In the genomic region with DNA sequence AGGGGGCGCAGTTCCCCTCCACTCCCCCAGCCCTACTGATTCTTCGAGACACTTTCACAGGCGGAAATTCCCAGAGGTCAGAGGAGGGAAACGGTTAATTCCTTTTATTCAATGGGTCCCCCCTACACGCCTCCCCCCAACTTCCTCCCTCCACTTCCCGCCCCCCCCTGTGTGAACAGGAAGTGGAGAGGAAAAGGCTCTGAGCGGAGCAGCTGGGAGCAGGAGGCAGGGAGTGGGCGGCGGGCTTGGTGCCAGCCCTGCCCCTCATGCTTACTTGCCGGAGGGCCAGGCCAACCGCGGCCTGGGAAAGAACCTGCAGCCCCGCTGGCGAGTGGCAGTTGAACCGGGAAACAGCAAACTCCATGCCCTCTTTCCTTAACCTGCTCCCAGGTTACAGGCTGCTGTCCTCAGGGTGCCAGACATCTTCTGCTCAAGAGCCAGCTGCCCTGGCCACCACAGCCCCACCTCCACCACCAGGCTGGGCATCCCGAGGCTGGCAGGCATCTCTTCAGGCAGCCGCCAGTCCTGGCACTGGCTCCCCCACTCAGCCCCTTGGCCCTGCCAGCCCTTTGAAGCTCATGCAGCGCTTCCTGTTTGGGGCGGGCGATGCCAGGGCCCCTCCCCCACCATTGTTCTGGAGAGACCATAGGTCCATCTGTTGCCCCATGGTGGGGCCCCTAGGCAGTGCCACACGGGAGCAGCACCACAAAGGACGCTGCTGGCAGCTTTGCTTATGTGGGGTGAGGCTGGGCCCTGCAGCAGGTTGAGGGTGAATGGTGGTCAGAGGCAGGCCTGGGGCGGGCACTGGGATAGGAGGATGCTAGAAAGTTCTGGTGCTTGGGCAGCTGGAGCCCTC, we compare ENCODE assay signal across 8 cellular contexts. TPM values are rescaled to one million over a fixed set of nuclear protein-coding genes. Genes with fewer than 3 reads are reported as not detected.
A peak's percentile ranks its signal among the peaks of the same experiment; 100 is the strongest.
DNase-seq lines count a peak whose midpoint lies in the region; ATAC-seq, FAIRE-seq and TF ChIP-seq lines count a peak whose summit lies in the region.

No MANE protein-coding gene starts in this region.

- TF ChIP-seq CTCF in HFFc6 (IDR thresholded peaks at IDR 0.05) (no peak), K562 (IDR thresholded peaks at IDR 0.05 in 2 of 3, conservative IDR thresholded peaks at IDR 0.05 in 1 of 3; ENCODE audit: insufficient read depth in 2 of 3, low read depth in 1 of 3, low read length in 3 of 3) (no peak; a peak in 2 of 6 replicates), kidney (IDR thresholded peaks at IDR 0.05; ENCODE audit: borderline replicate concordance, extremely low read depth, insufficient read depth) (no peak)

- no peaks in the 10 kb centered on the region; the same call in 1 of the 2 replicates for H3K27me3 Mint-ChIP-seq in HFFc6 (ENCODE audit: insufficient read depth)

- DNase-seq in HFFc6 (no peak), SHP77 treated with DMSO at 0.1 percent for 48 hours (lab: John Stamatoyannopoulos, UW) (peak; percentile 35), K562 (ENCODE audit: extremely low read depth in 1 of 4, low spot score in 3 of 4) (peak in 2 of 4 experiments; percentile 30 to 57), kidney (peak; percentile 87)
- peak; percentile 38 to 42 for DNase-seq in stimulated activated CD4-positive, alpha-beta T cell treated with anti-CD3 and anti-CD28 coated beads, Interleukin-4, amount 100 ng/mL, for 4 hours

- peaks cover 0 to 43% (median 12%) of the 10 kb centered on the region in 11 experiments; a peak in 13 of 22 replicates for H4K20me1 ChIP-seq in BLaER1 treated with 17β-estradiol and CSF1 and Interleukin-3, amounts not matched to agents 10 nM and 100 nM
- peaks cover 20% of the 10 kb centered on the region; the same call in 1 of the 2 replicates for H4K20me1 ChIP-seq in K562 (replicated peaks; ENCODE audit: control insufficient read depth, insufficient read depth, low read length)

- ATAC-seq in K562 (peak; percentile 7; the same call in 2 of the 3 replicates), HG03280 (IDR thresholded peaks at IDR 0.05; ENCODE audit: unreplicated experiment) (no peak), HG03460 (IDR thresholded peaks at IDR 0.05; ENCODE audit: unreplicated experiment) (no peak)

- peaks cover 9 to 29% (median 23%) of the 10 kb centered on the region in 11 experiments; a peak in 21 of 22 replicates for H3K36me3 ChIP-seq in BLaER1 treated with 17β-estradiol and CSF1 and Interleukin-3, amounts not matched to agents 10 nM and 100 nM
- H3K36me3 ChIP-seq in K562 (ENCODE audit: control insufficient read depth, insufficient read depth, low read length) (peaks cover 20% of the 10 kb centered on the region; the same call in 2 of the 3 replicates), kidney (ENCODE audit: control insufficient read depth in 1 of 2, insufficient read depth in 2 of 2, low read length in 2 of 2) (peaks cover 11 to 13% of the 10 kb centered on the region in 2 donors)

- POLR2A ChIA-PET in K562 (lab: Yijun Ruan, JAX), result interaction anchor here (0.5 to 1.7 kb wide), 4 partner anchors 9 to 118 kb away, joined by 3 to 10 read pairs (median 4); no protein-coding TSS in a partner anchor

- in situ Hi-C loops in K562 (cut with MboI), result loop anchor here (5.0 kb wide), 1 partner anchor 115 kb away; no protein-coding TSS in a partner anchor

- no TSS peak for BruUV-seq in K562 (replicated peaks; lab: Mats Ljungman, UMichigan)

- FAIRE-seq in K562 (lab: Jason Lieb, UNC) (no peak), kidney (lab: Jason Lieb, UNC) (no peak)

- no peaks in the 10 kb centered on the region for H3K9me3 ChIP-seq in BLaER1 treated with 17β-estradiol and CSF1 and Interleukin-3, amounts not matched to agents 10 nM and 100 nM (replicated peaks in 1 of 11)
- H3K9me3 ChIP-seq in K562 (replicated peaks; ENCODE audit: control insufficient read depth, insufficient read depth, low read depth, low read length), result no peaks in the 10 kb centered on the region
- no peaks in the 10 kb centered on the region for H3K9me3 ChIP-seq in kidney (ENCODE audit: control insufficient read depth in 1 of 2, low read length in 2 of 2)

- H3K4me1 ChIP-seq in BLaER1 treated with 17β-estradiol and CSF1 and Interleukin-3, amounts not matched to agents 10 nM and 100 nM, result peaks cover 95 to 100% (median 100%) of the 10 kb centered on the region in 10 experiments
- H3K4me1 ChIP-seq in K562 (replicated peaks in 1 of 2; ENCODE audit: control insufficient read depth in 2 of 2, insufficient read depth in 2 of 2, low read length in 2 of 2), result peaks cover 11 to 27% of the 10 kb centered on the region in 2 experiments; a peak in 4 of 5 replicates
- peaks cover 10 to 40% of the 10 kb centered on the region in 2 donors for H3K4me1 ChIP-seq in kidney (ENCODE audit: control insufficient read depth in 1 of 2, insufficient read depth in 1 of 2, low read depth in 1 of 2, low read length in 2 of 2)

- TF ChIP-seq EP300 in K562 (IDR thresholded peaks at IDR 0.05; ENCODE audit: low read length), result no peak

- TF ChIP-seq RAD21 in K562 (CRISPR knock-in tag; conservative IDR thresholded peaks at IDR 0.05 in 1 of 2, IDR thresholded peaks at IDR 0.05 in 1 of 2), result no peak

- H3K4me3 ChIP-seq in BLaER1 treated with 17β-estradiol and CSF1 and Interleukin-3, amounts not matched to agents 10 nM and 100 nM, result peak overlapping the region; percentile 45 to 73 (median 60)
- H3K4me3 ChIP-seq in K562 (peak overlapping the region; percentile 34), kidney (ENCODE audit: low read length in 2 of 2) (peak overlapping the region; percentile 28 to 64)

- H3K4me1 Mint-ChIP-seq in HFFc6 (ENCODE audit: low read depth), result peaks cover 42% of the 10 kb centered on the region

- CTCF ChIA-PET in K562 (lab: Yijun Ruan, JAX; ENCODE audit: low intra/inter-chr PET ratio), result interaction anchor here (0.8 to 5.5 kb wide), 3 partner anchors 111 to 278 kb away, joined by 3 to 74 read pairs (median 58); no protein-coding TSS in a partner anchor

- WGBS in K562 (ENCODE audit: insufficient coverage, low coverage, missing lambda C conversion rate), result 55% methylated on average over 17 of the region's 23 CpGs

- intact Hi-C loops in K562 (cut with micrococcal nuclease), result loop anchor here (1.0 to 5.0 kb wide), 2 partner anchors 60 to 115 kb away; no protein-coding TSS in a partner anchor
- intact Hi-C loops in kidney (cut with DNase I), result loop anchor here (10.0 kb wide), 2 partner anchors 118 to 278 kb away; no protein-coding TSS in a partner anchor

- peak overlapping the region; percentile 90 for H3K27ac Mint-ChIP-seq in HFFc6

- H3K9me1 ChIP-seq in K562 (ENCODE audit: control insufficient read depth, insufficient read depth, low read length), result no peaks in the 10 kb centered on the region

- peak overlapping the region; percentile 86 to 98 (median 95) for H3K27ac ChIP-seq in BLaER1 treated with 17β-estradiol and CSF1 and Interleukin-3, amounts not matched to agents 10 nM and 100 nM
- H3K27ac ChIP-seq in K562 (ENCODE audit: extremely low read depth, low read depth, low read length) (peak overlapping the region; percentile 52; the same call in 2 of the 3 replicates), kidney (ENCODE audit: low read depth in 2 of 2, low read length in 2 of 2) (peak overlapping the region; percentile 97 to 98)

- no peak for TF ChIP-seq POLR2A in K562 (conservative IDR thresholded peaks at IDR 0.05)

- H3K36me3 Mint-ChIP-seq in HFFc6 (ENCODE audit: low read depth), result peaks cover 13% of the 10 kb centered on the region; the same call in 1 of the 2 replicates

- no peak overlapping the region; the same call in 1 of the 2 replicates for H3K4me3 Mint-ChIP-seq in HFFc6

- peak overlapping the region; percentile 94 to 99 (median 98) for H3K4me2 ChIP-seq in BLaER1 treated with 17β-estradiol and CSF1 and Interleukin-3, amounts not matched to agents 10 nM and 100 nM
- H3K4me2 ChIP-seq in K562 (ENCODE audit: insufficient read depth, low read length), result peak overlapping the region; percentile 76

- H3K27me3 ChIP-seq in BLaER1 treated with 17β-estradiol and CSF1 and Interleukin-3, amounts not matched to agents 10 nM and 100 nM, result no peaks in the 10 kb centered on the region
- H3K27me3 ChIP-seq in K562 (ENCODE audit: control insufficient read depth in 2 of 2, insufficient read depth in 2 of 2, low read length in 2 of 2), result no peaks in the 10 kb centered on the region

- H3K9me3 Mint-ChIP-seq in HFFc6, result no peaks in the 10 kb centered on the region

- H3K79me2 ChIP-seq in K562 (ENCODE audit: control insufficient read depth, insufficient read depth, low read length), result no peaks in the 10 kb centered on the region

- peak overlapping the region; percentile 82 to 90 (median 85) for H3K9ac ChIP-seq in BLaER1 treated with 17β-estradiol and CSF1 and Interleukin-3, amounts not matched to agents 10 nM and 100 nM
- peak overlapping the region; percentile 38 to 92; a peak in 3 of 4 replicates for H3K9ac ChIP-seq in K562 (ENCODE audit: insufficient read depth in 1 of 2, low read depth in 2 of 2, low read length in 2 of 2)
- H3K9ac ChIP-seq in kidney (ENCODE audit: low read length in 2 of 2), result peak overlapping the region; percentile 68 to 88

- peak overlapping the region; percentile 78 for H2AFZ ChIP-seq in K562 (ENCODE audit: low read depth, low read length)

RNA-seq across cellular contexts. Expression of gene VPS18, which starts 12.9 kb away (rescaled TPM):
- 10 to 100 TPM; 27.7 to 33.1 (median 31.2) TPM for total RNA-seq in HFFc6 (2021; fragmentation: NEBNext Ultra II Directional; extraction: Animal tissue kit (Norgen Biotek cat#: 25700))
- total RNA-seq in K562 (2011; cell fraction: chromatin; rRNA removed; ENCODE audit: low replicate concordance), result 9.0 and 33.9 TPM in 2 replicates
- total RNA-seq in K562 (2011; cell fraction: nucleolus; rRNA removed), result 25.9 and 30.9 TPM in 2 replicates
- 9.9 and 14.4 TPM in 2 replicates for total RNA-seq in K562 (2011; cell fraction: nucleoplasm; rRNA removed)
- total RNA-seq in K562 (2014; rRNA removed) (17.3 and 20.0 TPM in 2 replicates), K562 (2014; rRNA removed; fragmentation: Illumina TruSeq; extraction: Trizol) (4.3 and 5.3 TPM in 2 replicates), K562 (2015; rRNA removed; fragmentation: Illumina TruSeq; extraction: Trizol) (14.6 and 14.7 TPM in 2 replicates), K562 (2021) (19.9 and 20.8 TPM in 2 replicates), kidney (28.1 TPM)
- polyA plus RNA-seq in K562 (2011; rRNA removed) (5.9 and 9.0 TPM in 2 replicates), K562 (2014; fragmentation: Illumina TruSeq; extraction: Trizol) (9.5 and 11.8 TPM in 2 replicates), K562 (2014; fragmentation: Nextera tagmentation; extraction: Ambion mirVana) (under 1 TPM; 0.73 to 0.88 TPM), K562 (2014; rRNA removed) (8.5 and 9.9 TPM in 2 replicates), kidney (ENCODE audit: insufficient read depth, low read depth, low replicate concordance) (21.9 TPM)
- polyA plus RNA-seq in K562 (2011; cell fraction: cytosol; rRNA removed), result 8.9 and 18.1 TPM in 2 replicates
- polyA plus RNA-seq in K562 (2011; cell fraction: nucleus; rRNA removed), result 9.1 and 13.6 TPM in 2 replicates
- 14.0 and 19.3 TPM in 2 replicates for polyA plus RNA-seq in K562 (2012)
- 15.1 and 21.7 TPM in 2 replicates for polyA minus RNA-seq in K562 (2011; rRNA and poly(A)+ RNA removed)
- polyA minus RNA-seq in K562 (2011; cell fraction: cytosol; rRNA and poly(A)+ RNA removed), result 17.4 and 23.2 TPM in 2 replicates
- polyA minus RNA-seq in K562 (2011; cell fraction: nucleus; rRNA and poly(A)+ RNA removed), result 7.5 and 10.6 TPM in 2 replicates

RNA-seq across cellular contexts. Expression of gene DLL4, which starts 22.0 kb away (rescaled TPM):
- under 1 TPM in 2 of 6 experiments, not detected in 4; 0.05 to 0.11 TPM for total RNA-seq in HFFc6 (2021; fragmentation: NEBNext Ultra II Directional; extraction: Animal tissue kit (Norgen Biotek cat#: 25700))
- 3.0 and 5.4 TPM in 2 replicates for total RNA-seq in K562 (2011; cell fraction: chromatin; rRNA removed; ENCODE audit: low replicate concordance)
- total RNA-seq in K562 (2011; cell fraction: nucleolus; rRNA removed), result 5.5 and 6.0 TPM in 2 replicates
- total RNA-seq in K562 (2011; cell fraction: nucleoplasm; rRNA removed), result 2.8 and 3.7 TPM in 2 replicates
- total RNA-seq in K562 (2014; rRNA removed) (0.59 and 0.78 TPM in 2 replicates), K562 (2014; rRNA removed; fragmentation: Illumina TruSeq; extraction: Trizol) (0.26 and 0.40 TPM in 2 replicates), K562 (2015; rRNA removed; fragmentation: Illumina TruSeq; extraction: Trizol) (0.43 and 0.60 TPM in 2 replicates), K562 (2021) (1.1 and 1.3 TPM in 2 replicates), kidney (9.4 TPM)
- polyA plus RNA-seq in K562 (2011; rRNA removed) (0.40 and 0.77 TPM in 2 replicates), K562 (2014; fragmentation: Illumina TruSeq; extraction: Trizol) (0.42 and 0.62 TPM in 2 replicates), K562 (2014; fragmentation: Nextera tagmentation; extraction: Ambion mirVana) (under 1 TPM in 1 of 2 experiments, not detected in 1; 0.04 TPM), K562 (2014; rRNA removed) (0.30 and 0.89 TPM in 2 replicates), kidney (ENCODE audit: insufficient read depth, low read depth, low replicate concordance) (5.8 TPM)
- polyA plus RNA-seq in K562 (2011; cell fraction: cytosol; rRNA removed), result 0.46 and 0.75 TPM in 2 replicates
- 2.3 and 2.4 TPM in 2 replicates for polyA plus RNA-seq in K562 (2011; cell fraction: nucleus; rRNA removed)
- polyA plus RNA-seq in K562 (2012), result 0.30 and 0.60 TPM in 2 replicates
- 0.53 and 0.54 TPM in 2 replicates for polyA minus RNA-seq in K562 (2011; rRNA and poly(A)+ RNA removed)
- polyA minus RNA-seq in K562 (2011; cell fraction: cytosol; rRNA and poly(A)+ RNA removed), result 0.57 and 0.64 TPM in 2 replicates
- polyA minus RNA-seq in K562 (2011; cell fraction: nucleus; rRNA and poly(A)+ RNA removed), result 2.0 and 3.0 TPM in 2 replicates

RNA-seq across cellular contexts. Expression of gene RHOV, which starts 33.1 kb away (rescaled TPM):
- total RNA-seq in HFFc6 (2021; fragmentation: NEBNext Ultra II Directional; extraction: Animal tissue kit (Norgen Biotek cat#: 25700)), result under 1 TPM in 5 of 6 experiments, not detected in 1; 0.14 to 0.41 (median 0.31) TPM
- 1.1 and 1.9 TPM in 2 replicates for total RNA-seq in K562 (2011; cell fraction: chromatin; rRNA removed; ENCODE audit: low replicate concordance)
- 1.8 TPM in 2 replicates for total RNA-seq in K562 (2011; cell fraction: nucleolus; rRNA removed)
- 1.0 and 1.1 TPM in 2 replicates for total RNA-seq in K562 (2011; cell fraction: nucleoplasm; rRNA removed)
- total RNA-seq in K562 (2014; rRNA removed) (2.0 and 2.2 TPM in 2 replicates), K562 (2014; rRNA removed; fragmentation: Illumina TruSeq; extraction: Trizol) (0.73 and 1.1 TPM in 2 replicates), K562 (2015; rRNA removed; fragmentation: Illumina TruSeq; extraction: Trizol) (0.45 and 0.72 TPM in 2 replicates), K562 (2021) (1.9 and 2.0 TPM in 2 replicates), kidney (3.0 TPM)
- polyA plus RNA-seq in K562 (2011; rRNA removed) (1.1 and 1.2 TPM in 2 replicates), K562 (2014; fragmentation: Illumina TruSeq; extraction: Trizol) (1.1 TPM in 2 replicates), K562 (2014; fragmentation: Nextera tagmentation; extraction: Ambion mirVana) (under 1 TPM; 0.08 to 0.18 TPM), K562 (2014; rRNA removed) (1.4 and 2.6 TPM in 2 replicates), kidney (ENCODE audit: insufficient read depth, low read depth, low replicate concordance) (4.6 TPM)
- polyA plus RNA-seq in K562 (2011; cell fraction: cytosol; rRNA removed), result 1.3 and 2.4 TPM in 2 replicates
- 1.0 and 1.1 TPM in 2 replicates for polyA plus RNA-seq in K562 (2011; cell fraction: nucleus; rRNA removed)
- polyA plus RNA-seq in K562 (2012), result 0.51 and 1.3 TPM in 2 replicates
- polyA minus RNA-seq in K562 (2011; rRNA and poly(A)+ RNA removed), result 0.77 and 1.3 TPM in 2 replicates
- 1.4 TPM in 1 of 2 replicates, not detected in the other for polyA minus RNA-seq in K562 (2011; cell fraction: cytosol; rRNA and poly(A)+ RNA removed)
- 1.1 and 1.3 TPM in 2 replicates for polyA minus RNA-seq in K562 (2011; cell fraction: nucleus; rRNA and poly(A)+ RNA removed)

RNA-seq across cellular contexts. Expression of gene CHAC1, which starts 46.1 kb away (rescaled TPM):
- 10 to 100 TPM; 20.8 to 26.0 (median 24.2) TPM for total RNA-seq in HFFc6 (2021; fragmentation: NEBNext Ultra II Directional; extraction: Animal tissue kit (Norgen Biotek cat#: 25700))
- 6.0 and 19.1 TPM in 2 replicates for total RNA-seq in K562 (2011; cell fraction: chromatin; rRNA removed; ENCODE audit: low replicate concordance)
- 22.9 and 29.7 TPM in 2 replicates for total RNA-seq in K562 (2011; cell fraction: nucleolus; rRNA removed)
- total RNA-seq in K562 (2011; cell fraction: nucleoplasm; rRNA removed), result 12.4 and 15.8 TPM in 2 replicates
- total RNA-seq in K562 (2014; rRNA removed), result 33.2 and 36.8 TPM in 2 replicates
- total RNA-seq in K562 (2014; rRNA removed; fragmentation: Illumina TruSeq; extraction: Trizol), result 6.3 and 7.5 TPM in 2 replicates
- 0.19 and 0.47 TPM in 2 replicates for total RNA-seq in K562 (2015; rRNA removed; fragmentation: Illumina TruSeq; extraction: Trizol)
- 29.6 and 33.3 TPM in 2 replicates for total RNA-seq in K562 (2021)
- 7.1 and 16.0 TPM in 2 replicates for polyA plus RNA-seq in K562 (2011; rRNA removed)
- 20.6 and 22.9 TPM in 2 replicates for polyA plus RNA-seq in K562 (2011; cell fraction: cytosol; rRNA removed)
- 10.7 and 11.2 TPM in 2 replicates for polyA plus RNA-seq in K562 (2011; cell fraction: nucleus; rRNA removed)
- 2.9 and 41.9 TPM in 2 replicates for polyA plus RNA-seq in K562 (2012)
- 15.1 and 32.3 TPM in 2 replicates for polyA plus RNA-seq in K562 (2014; fragmentation: Illumina TruSeq; extraction: Trizol)
- polyA plus RNA-seq in K562 (2014; fragmentation: Nextera tagmentation; extraction: Ambion mirVana), result 1 to 10 TPM; 2.5 to 4.4 TPM
- 33.6 and 39.0 TPM in 2 replicates for polyA plus RNA-seq in K562 (2014; rRNA removed)
- 3.5 and 5.5 TPM in 2 replicates for polyA minus RNA-seq in K562 (2011; rRNA and poly(A)+ RNA removed)
- polyA minus RNA-seq in K562 (2011; cell fraction: cytosol; rRNA and poly(A)+ RNA removed), result 4.1 and 13.5 TPM in 2 replicates
- polyA minus RNA-seq in K562 (2011; cell fraction: nucleus; rRNA and poly(A)+ RNA removed), result 5.0 and 7.7 TPM in 2 replicates
- 4.7 TPM for total RNA-seq in kidney
- polyA plus RNA-seq in kidney (ENCODE audit: insufficient read depth, low read depth, low replicate concordance), result 21.1 TPM
